8 cellular contexts compared by ENCODE assay signal in genomic region chr16:12228607-12229499, GRCh38.
DNase-seq lines count a peak whose midpoint lies in the region; ATAC-seq and TF ChIP-seq lines count a peak whose summit lies in the region.

No MANE protein-coding gene starts in this region.

- TF ChIP-seq CTCF in adrenal gland (IDR thresholded peaks at IDR 0.05), result peak; percentile 10 to 46 (median 30)

- no peak for TF ChIP-seq POLR2A in adrenal gland (IDR thresholded peaks at IDR 0.05)

- H3K27me3 ChIP-seq in adrenal gland (no peaks in the 10 kb centered on the region), right cardiac atrium (ENCODE audit: control insufficient read depth, insufficient read depth) (no peaks in the 10 kb centered on the region)

- H3K9me3 ChIP-seq in adrenal gland (replicated peaks in 1 of 3) (no peaks in the 10 kb centered on the region), right cardiac atrium (ENCODE audit: control insufficient read depth, low read length) (no peaks in the 10 kb centered on the region)

- H3K4me1 ChIP-seq in adrenal gland (replicated peaks in 1 of 2) (no peaks in the 10 kb centered on the region), right cardiac atrium (ENCODE audit: control insufficient read depth, insufficient read depth, low read length) (no peaks in the 10 kb centered on the region)

- H3K27ac ChIP-seq in adrenal gland (no peak overlapping the region), right cardiac atrium (ENCODE audit: low read length) (no peak overlapping the region)

- DNase-seq in CMK (ENCODE audit: low read depth), result peak; percentile 9
- peak; percentile 79 for DNase-seq in NCI-H69 (lab: John Stamatoyannopoulos, UW)
- peak in 6 of 7 donors; percentile 16 to 74 (median 29) for DNase-seq in adrenal gland
- peak; percentile 41 to 81 (median 71) for DNase-seq in right cardiac atrium
- peak; percentile 68 for DNase-seq in sciatic nerve (ENCODE audit: low spot score)
- no peak for DNase-seq in T-helper 9 cell

- intact Hi-C loops in adrenal gland (cut with DNase I) (no loop called here), right cardiac atrium (cut with DNase I) (loop anchor here in 1 of 4 donors (10.0 kb wide), 1 partner anchor 134 kb away; no protein-coding TSS in a partner anchor), sciatic nerve (cut with DNase I) (no loop called here)

- H3K4me3 ChIP-seq in adrenal gland (no peak overlapping the region), right cardiac atrium (ENCODE audit: low read length) (no peak overlapping the region)

- 67 to 81% (median 77%) methylated on average over 12 to 14 of the region's 14 CpGs for WGBS in adrenal gland, 4 donors
- 60% methylated on average over 14 of the region's 14 CpGs for WGBS in right cardiac atrium

- ATAC-seq in GM21423 (IDR thresholded peaks at IDR 0.05; ENCODE audit: unreplicated experiment), result peak; percentile 53
- peak; percentile 71 to 80 for ATAC-seq in right cardiac atrium
- ATAC-seq in sciatic nerve, result peak; percentile 82
- no peak for ATAC-seq in GM19467 (IDR thresholded peaks at IDR 0.05; ENCODE audit: unreplicated experiment)

- no peaks in the 10 kb centered on the region for H3K36me3 ChIP-seq in adrenal gland (replicated peaks in 1 of 2)
